In the genomic region with DNA sequence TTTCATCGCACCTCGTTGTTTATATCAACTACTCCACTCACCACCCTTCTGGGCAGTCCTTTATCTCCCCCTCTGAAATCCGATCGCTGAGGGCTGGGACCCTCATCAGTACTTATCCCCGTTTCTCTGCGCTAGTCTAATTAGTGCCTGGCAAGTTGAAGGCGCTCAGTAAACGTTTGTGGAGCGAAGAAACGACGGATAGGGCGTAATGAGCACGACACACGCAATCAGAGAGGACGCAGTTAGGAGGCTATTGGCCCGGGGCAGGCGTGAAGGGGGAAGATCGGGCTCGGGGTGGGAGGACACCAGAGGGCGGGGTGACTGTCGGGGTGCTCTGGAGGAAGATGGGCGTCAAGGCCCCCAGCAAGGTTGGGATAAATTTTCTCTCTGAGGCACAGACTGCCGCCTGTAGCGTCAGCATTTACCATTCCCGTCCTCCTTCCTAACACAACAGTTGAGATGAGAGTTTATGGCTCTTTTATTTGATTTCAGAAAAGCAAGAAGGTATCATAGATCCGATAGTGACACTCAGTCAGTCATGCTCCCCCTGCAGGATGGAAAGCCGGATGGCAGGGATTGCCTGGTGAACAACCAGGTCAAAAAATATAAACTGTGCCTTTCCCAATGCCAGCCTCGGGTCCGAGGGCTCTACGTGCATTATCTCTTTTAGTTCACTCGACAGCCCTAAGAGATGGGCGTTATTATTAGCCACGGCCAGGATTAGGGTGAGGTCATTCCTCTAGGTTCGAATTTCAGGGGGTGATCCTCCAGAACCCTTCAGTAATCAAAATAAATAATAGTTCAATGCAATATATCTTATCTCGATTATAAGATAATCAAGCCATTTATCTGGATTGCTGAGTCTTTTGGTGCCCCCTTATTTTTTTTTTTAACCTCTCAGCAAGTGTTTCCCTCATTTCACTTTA, we compare ENCODE assay signal across 8 cellular contexts. TPM values are rescaled to one million over a fixed set of nuclear protein-coding genes. Genes with fewer than 3 reads are reported as not detected.
DNase-seq lines count a peak whose midpoint lies in the region; ATAC-seq and TF ChIP-seq lines count a peak whose summit lies in the region.

No MANE protein-coding gene starts in this region.

- peak overlapping the region; percentile 90 for H2AFZ ChIP-seq in Karpas-422 (ENCODE audit: low read length)
- peak overlapping the region; percentile 72 for H2AFZ ChIP-seq in fibroblast of lung (ENCODE audit: low read length)

- H4K20me1 ChIP-seq in Karpas-422 (ENCODE audit: insufficient read depth, low read depth, low read length) (no peaks in the 10 kb centered on the region), fibroblast of lung (ENCODE audit: control insufficient read depth, extremely low read depth, insufficient read depth, low read length) (no peaks in the 10 kb centered on the region)

- peak overlapping the region; percentile 89 for H3K4me3 Mint-ChIP-seq in activated T-helper 1 cell treated with anti-CD3 and anti-CD28 coated beads, Interleukin-12 subunit alpha, Interleukin-12 subunit beta, Interleukin-2, Interleukin-4 antibody, amounts not matched to agents 30 ng/mL and 10 ng/mL and 1 ng/mL, durations not matched to agents 14 hours and 24 hours and 36 hours
- H3K4me3 Mint-ChIP-seq in natural killer cell: peak overlapping the region; percentile 100

- H3K79me2 ChIP-seq in Karpas-422 (ENCODE audit: low read length): no peaks in the 10 kb centered on the region
- no peaks in the 10 kb centered on the region for H3K79me2 ChIP-seq in fibroblast of lung (ENCODE audit: control insufficient read depth, insufficient read depth, low read length)

- peaks cover 3% of the 10 kb centered on the region for H3K36me3 Mint-ChIP-seq in activated T-helper 1 cell treated with anti-CD3 and anti-CD28 coated beads, Interleukin-12 subunit alpha, Interleukin-12 subunit beta, Interleukin-2, Interleukin-4 antibody, amounts not matched to agents 30 ng/mL and 10 ng/mL and 1 ng/mL, durations not matched to agents 14 hours and 24 hours and 36 hours (ENCODE audit: low read depth)
- no peaks in the 10 kb centered on the region for H3K36me3 Mint-ChIP-seq in natural killer cell

- no peaks in the 10 kb centered on the region for H3K9me3 Mint-ChIP-seq in activated T-helper 1 cell treated with anti-CD3 and anti-CD28 coated beads, Interleukin-12 subunit alpha, Interleukin-12 subunit beta, Interleukin-2, Interleukin-4 antibody, amounts not matched to agents 30 ng/mL and 10 ng/mL and 1 ng/mL, durations not matched to agents 14 hours and 24 hours and 36 hours
- no peaks in the 10 kb centered on the region for H3K9me3 Mint-ChIP-seq in natural killer cell

- TF ChIP-seq CTCF in A673 (conservative IDR thresholded peaks at IDR 0.05; ENCODE audit: low read depth, low read length) (peak; percentile 73), fibroblast of lung (conservative IDR thresholded peaks at IDR 0.05 in 1 of 2, IDR thresholded peaks at IDR 0.05 in 1 of 2; ENCODE audit: low read depth in 1 of 2, low read length in 2 of 2) (peak; percentile 80 to 91), natural killer cell (IDR thresholded peaks at IDR 0.05) (peak; percentile 89)

- H3K36me3 ChIP-seq in A673 (ENCODE audit: insufficient read depth, low read length, poor library complexity, severe bottlenecking) (no peaks in the 10 kb centered on the region), Karpas-422 (ENCODE audit: insufficient read depth, low read length) (no peaks in the 10 kb centered on the region), fibroblast of lung (ENCODE audit: control insufficient read depth, insufficient read depth, low read length) (no peaks in the 10 kb centered on the region)

- CTCF ChIA-PET in A673 (lab: Charles Lee): interaction anchor here (1.2 kb wide), 2 partner anchors 21 to 95 kb away, joined by 5 read pairs; a partner anchor contains a TSS

- peak; percentile 70 for DNase-seq in A673 (ENCODE audit: low spot score)
- DNase-seq in Karpas-422: peak; percentile 94
- DNase-seq in RKO (ENCODE audit: low spot score): peak; percentile 88
- DNase-seq in activated T-helper 1 cell treated with anti-CD3 and anti-CD28 coated beads, Interleukin-12 subunit alpha, Interleukin-12 subunit beta, Interleukin-2, Interleukin-4 antibody, amounts not matched to agents 30 ng/mL and 10 ng/mL and 1 ng/mL, durations not matched to agents 14 hours and 24 hours and 36 hours (ENCODE audit: low spot score): peak; percentile 72
- DNase-seq in fibroblast of lung (ENCODE audit: low read depth in 2 of 2): peak; percentile 78 to 84
- peak; percentile 80 for DNase-seq in natural killer cell
- peak; percentile 73 to 94 (median 84) for DNase-seq in stimulated activated naive CD4-positive, alpha-beta T cell (lab: John Stamatoyannopoulos, UW)

- no peaks in the 10 kb centered on the region for H3K9me2 ChIP-seq in Karpas-422 (replicated peaks; ENCODE audit: insufficient read depth, low read length)

- H3K27ac ChIP-seq in A673 (ENCODE audit: low read depth, low read length, poor library complexity, severe bottlenecking) (peak overlapping the region; percentile 80), Karpas-422 (ENCODE audit: low read length) (peak overlapping the region; percentile 85), fibroblast of lung (ENCODE audit: insufficient read depth, low read length) (peak overlapping the region; percentile 98)

- H3K27ac Mint-ChIP-seq in activated T-helper 1 cell treated with anti-CD3 and anti-CD28 coated beads, Interleukin-12 subunit alpha, Interleukin-12 subunit beta, Interleukin-2, Interleukin-4 antibody, amounts not matched to agents 30 ng/mL and 10 ng/mL and 1 ng/mL, durations not matched to agents 14 hours and 24 hours and 36 hours: peak overlapping the region; percentile 93
- peak overlapping the region; percentile 98 to 99 for H3K27ac Mint-ChIP-seq in natural killer cell

- peaks cover 34% of the 10 kb centered on the region for H3K4me1 Mint-ChIP-seq in activated T-helper 1 cell treated with anti-CD3 and anti-CD28 coated beads, Interleukin-12 subunit alpha, Interleukin-12 subunit beta, Interleukin-2, Interleukin-4 antibody, amounts not matched to agents 30 ng/mL and 10 ng/mL and 1 ng/mL, durations not matched to agents 14 hours and 24 hours and 36 hours (ENCODE audit: low read depth)
- H3K4me1 Mint-ChIP-seq in natural killer cell: peaks cover 40 to 41% of the 10 kb centered on the region in 2 donors

- H3K27me3 ChIP-seq in A673 (replicated peaks; ENCODE audit: insufficient read depth, low read depth, low read length, poor library complexity) (no peaks in the 10 kb centered on the region), Karpas-422 (ENCODE audit: low read length) (no peaks in the 10 kb centered on the region), fibroblast of lung (ENCODE audit: control insufficient read depth, insufficient read depth, low read length) (no peaks in the 10 kb centered on the region)

- H3K9ac ChIP-seq in Karpas-422 (ENCODE audit: low read length) (peak overlapping the region; percentile 88), fibroblast of lung (ENCODE audit: insufficient read depth, low read length) (peak overlapping the region; percentile 87)

- no peaks in the 10 kb centered on the region for H3K9me3 ChIP-seq in A673 (ENCODE audit: low read depth, low read length, poor library complexity, severe bottlenecking)
- no peaks in the 10 kb centered on the region for H3K9me3 ChIP-seq in Karpas-422 (ENCODE audit: low read length)
- no peaks in the 10 kb centered on the region for H3K9me3 ChIP-seq in fibroblast of lung (ENCODE audit: control insufficient read depth, insufficient read depth, low read depth, low read length)

- H3K4me2 ChIP-seq in Karpas-422 (ENCODE audit: low read depth, low read length, poor library complexity, severe bottlenecking) (peak overlapping the region; percentile 98), fibroblast of lung (ENCODE audit: extremely low read depth, insufficient read depth, low read length) (peak overlapping the region; percentile 99)

- peaks cover 4% of the 10 kb centered on the region for H3K27me3 Mint-ChIP-seq in activated T-helper 1 cell treated with anti-CD3 and anti-CD28 coated beads, Interleukin-12 subunit alpha, Interleukin-12 subunit beta, Interleukin-2, Interleukin-4 antibody, amounts not matched to agents 30 ng/mL and 10 ng/mL and 1 ng/mL, durations not matched to agents 14 hours and 24 hours and 36 hours (ENCODE audit: insufficient read depth)
- no peaks in the 10 kb centered on the region for H3K27me3 Mint-ChIP-seq in natural killer cell (ENCODE audit: low read depth in 2 of 2)

- H3K4me3 ChIP-seq in A673 (ENCODE audit: low read depth, low read length, poor library complexity, severe bottlenecking): peak overlapping the region; percentile 47
- peak overlapping the region; percentile 80 for H3K4me3 ChIP-seq in Karpas-422 (ENCODE audit: low read length)
- peak overlapping the region; percentile 55 to 68 (median 67) for H3K4me3 ChIP-seq in fibroblast of lung (replicated peaks in 1 of 4; ENCODE audit: control extremely low read depth in 1 of 4, insufficient read depth in 1 of 4, low read depth in 3 of 4, low read length in 4 of 4)

- intact Hi-C loops in A673 (cut with micrococcal nuclease; ENCODE audit: unreplicated experiment) (loop anchor here (1.0 kb wide), 1 partner anchor 94 kb away; a partner anchor contains a TSS), natural killer cell (cut with micrococcal nuclease) (loop anchor here (1.0 kb wide), 2 partner anchors 21 to 94 kb away; a partner anchor contains a TSS)
- intact Hi-C loops in activated T-helper 1 cell treated with anti-CD3 and anti-CD28 coated beads, Interleukin-12 subunit alpha, Interleukin-12 subunit beta, Interleukin-2, Interleukin-4 antibody, amounts not matched to agents 30 ng/mL and 10 ng/mL and 1 ng/mL, durations not matched to agents 14 hours and 24 hours and 36 hours (cut with micrococcal nuclease): loop anchor here (1.0 to 5.0 kb wide), 5 partner anchors 9 to 618 kb away; a partner anchor contains a TSS

- no peaks in the 10 kb centered on the region for H3K4me1 ChIP-seq in A673 (ENCODE audit: insufficient read depth, low read length, poor library complexity, severe bottlenecking)
- H3K4me1 ChIP-seq in Karpas-422 (ENCODE audit: low read length): peaks cover 20% of the 10 kb centered on the region
- H3K4me1 ChIP-seq in fibroblast of lung (ENCODE audit: control insufficient read depth, extremely low read depth, insufficient read depth, low read length): no peaks in the 10 kb centered on the region

- ATAC-seq in GM18907 (IDR thresholded peaks at IDR 0.05; ENCODE audit: unreplicated experiment) (peak; percentile 53), natural killer cell (peak; percentile 83 to 93 (median 84))

- POLR2A ChIA-PET in A673 (lab: Charles Lee; ENCODE audit: low non-redundant PET): interaction anchor here (0.7 to 1.3 kb wide), 4 partner anchors 9 to 1347 kb away, joined by 3 to 8 read pairs (median 5); a partner anchor contains a TSS

- no TSS peak for BruUV-seq in A673 (replicated peaks; lab: Mats Ljungman, UMichigan)

RNA-seq across cellular contexts. Expression of a gene that starts 9.5 kb away (rescaled TPM):
- 4.3 and 5.5 TPM in 2 replicates for total RNA-seq in A673 (2021)
- not detected in 2 replicates for total RNA-seq in Karpas-422 (2014; rRNA removed; shearing (Covaris generic); ENCODE audit: low replicate concordance)
- total RNA-seq in activated T-helper 1 cell treated with anti-CD3 and anti-CD28 coated beads, Interleukin-12 subunit alpha, Interleukin-12 subunit beta, Interleukin-2, Interleukin-4 antibody, amounts not matched to agents 30 ng/mL and 10 ng/mL and 1 ng/mL, durations not matched to agents 14 hours and 24 hours and 36 hours: 3.2 and 4.0 TPM in 2 replicates
- 46.4 and 60.6 TPM in 2 replicates for total RNA-seq in fibroblast of lung
- polyA plus RNA-seq in fibroblast of lung: 12.5 and 14.0 TPM in 2 replicates
- 12.3 and 14.6 TPM in 2 replicates for polyA plus RNA-seq in fibroblast of lung (2012)
- 10.4 and 17.2 TPM in 2 replicates for polyA minus RNA-seq in fibroblast of lung (ENCODE audit: low replicate concordance)
- 1 to 10 TPM; 4.1 to 6.9 (median 5.3) TPM for total RNA-seq in natural killer cell

Comparison
In these comparisons a context has a peak if more than half of its experiments do, and no peak if none do; other contexts are left out.
1. Peak in every context shown above with its lines: DNase-seq, ATAC-seq, H3K4me3 ChIP-seq and H3K27ac ChIP-seq.